13 cellular contexts compared by ENCODE assay signal in the genomic region with DNA sequence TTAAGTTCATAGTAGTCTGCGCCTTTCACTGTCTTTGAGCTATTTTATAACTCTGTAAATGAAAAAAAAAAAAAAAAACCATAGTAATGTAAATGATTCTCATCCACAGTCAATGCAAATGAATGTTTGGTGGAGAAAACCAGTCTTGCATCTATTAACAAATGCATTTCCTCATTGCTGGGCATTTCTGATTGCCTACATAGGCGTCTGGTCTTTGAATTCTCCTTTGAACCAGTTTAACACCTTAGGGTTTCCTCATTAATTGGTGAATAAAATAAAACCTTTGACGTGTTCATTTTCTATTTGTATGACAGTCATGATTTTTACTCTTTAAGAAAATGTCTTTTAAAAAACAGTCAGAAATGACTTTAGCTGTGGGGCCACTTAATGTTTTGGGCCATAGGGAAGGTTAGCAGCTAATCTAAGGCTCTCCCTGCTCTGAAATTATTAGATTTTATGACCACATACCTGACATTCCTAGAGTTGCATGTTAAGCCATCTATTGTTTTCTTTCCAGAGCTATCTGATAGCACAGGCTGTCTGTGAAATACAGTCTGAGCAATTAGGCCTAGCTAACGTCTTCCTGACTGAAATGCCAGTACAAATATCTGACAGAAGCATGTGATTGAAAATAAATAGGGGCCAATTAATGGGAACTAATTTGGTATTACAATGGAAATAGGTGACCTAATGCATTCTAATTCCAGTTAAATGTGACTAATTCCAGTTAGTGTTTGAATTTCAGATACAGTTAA.
A peak's percentile ranks its signal among the peaks of the same experiment; 100 is the strongest.
DNase-seq lines count a peak whose midpoint lies in the region; ATAC-seq, FAIRE-seq and TF ChIP-seq lines count a peak whose summit lies in the region.
"Had no signal": no experiment of that assay in that cellular context is flagged by ENCODE, and none has a peak within 500 bp of the region (broad histone marks: within the 10 kb centered on the region; RNA-seq: fewer than 3 reads in every experiment).

No MANE protein-coding gene starts in this region.

- no peak overlapping the region for H3K27ac Mint-ChIP-seq in activated CD4-positive, alpha-beta T cell treated with anti-CD3 and anti-CD28 coated beads for 36 hours
- H3K27ac Mint-ChIP-seq: CD8-positive, alpha-beta T cell had no signal

- ATAC-seq in HG02885 (IDR thresholded peaks at IDR 0.05; ENCODE audit: poor library complexity, unreplicated experiment) (no peak), HG02973 (IDR thresholded peaks at IDR 0.05; ENCODE audit: unreplicated experiment) (no peak)
- ATAC-seq in activated CD4-positive, alpha-beta T cell treated with anti-CD3 and anti-CD28 coated beads for 36 hours, result no peak
- ATAC-seq: CD8-positive, alpha-beta T cell had no signal

- no peaks in the 10 kb centered on the region for H3K36me3 Mint-ChIP-seq in activated CD4-positive, alpha-beta T cell treated with anti-CD3 and anti-CD28 coated beads for 36 hours (ENCODE audit: low read depth)
- H3K36me3 Mint-ChIP-seq: CD8-positive, alpha-beta T cell had no signal

- H3K9me3 ChIP-seq in PC-9 (ENCODE audit: insufficient read depth, low read depth) (no peaks in the 10 kb centered on the region), osteoblast (ENCODE audit: low read depth, low read length) (no peaks in the 10 kb centered on the region)
- H3K9me3 ChIP-seq: tibial nerve had no signal

- H3K4me3 ChIP-seq in PC-9 (no peak overlapping the region), epithelial cell of proximal tubule (ENCODE audit: low read depth, low read length) (no peak overlapping the region), osteoblast (ENCODE audit: insufficient read depth, low read length) (no peak overlapping the region)
- H3K4me3 ChIP-seq: tibial nerve had no signal

- peaks cover 18% of the 10 kb centered on the region for H3K27me3 Mint-ChIP-seq in activated CD4-positive, alpha-beta T cell treated with anti-CD3 and anti-CD28 coated beads for 36 hours

- POLR2A ChIA-PET in PC-9 (lab: Charles Lee; ENCODE audit: unreplicated experiment), result interaction anchor here (0.6 to 0.8 kb wide), 3 partner anchors 12 to 688 kb away, joined by 3 to 5 read pairs (median 3); no protein-coding TSS in a partner anchor
- POLR2A ChIA-PET in activated CD4-positive, alpha-beta T cell treated with anti-CD3 and anti-CD28 coated beads for 36 hours (lab: Charles Lee), result no interaction called here

- H3K27ac ChIP-seq in PC-9 (peak overlapping the region; percentile 43), osteoblast (ENCODE audit: low read depth, low read length) (peak overlapping the region; percentile 21)

- H3F3A ChIP-seq in PC-9 (ENCODE audit: insufficient read depth, low read depth), result peaks cover 15% of the 10 kb centered on the region; the same call in 1 of the 2 replicates

- no peak for TF ChIP-seq CTCF in PC-9 (conservative IDR thresholded peaks at IDR 0.05)
- TF ChIP-seq CTCF in epithelial cell of proximal tubule (conservative IDR thresholded peaks at IDR 0.05; ENCODE audit: low read depth, low read length), result no peak
- TF ChIP-seq CTCF in osteoblast (IDR thresholded peaks at IDR 0.05; ENCODE audit: extremely low read depth, low read depth, low read length), result no peak

- intact Hi-C loops in PC-9 (cut with micrococcal nuclease; ENCODE audit: unreplicated experiment), result no loop called here
- intact Hi-C loops in activated CD4-positive, alpha-beta T cell treated with anti-CD3 and anti-CD28 coated beads for 36 hours (cut with DNase I, micrococcal nuclease), result no loop called here

- H3K36me3 ChIP-seq in PC-9 (ENCODE audit: low read depth) (no peaks in the 10 kb centered on the region), osteoblast (ENCODE audit: insufficient read depth, low read length) (no peaks in the 10 kb centered on the region)
- H3K36me3 ChIP-seq: tibial nerve had no signal

- FAIRE-seq in G401.6 (lab: Jason Lieb, UNC), result peak; percentile 100

- H3K9me3 Mint-ChIP-seq in activated CD4-positive, alpha-beta T cell treated with anti-CD3 and anti-CD28 coated beads for 36 hours (ENCODE audit: low read depth), result no peaks in the 10 kb centered on the region
- H3K9me3 Mint-ChIP-seq: CD8-positive, alpha-beta T cell; neural crest cell had no signal

- no peak overlapping the region for H2AFZ ChIP-seq in PC-9
- no peak overlapping the region for H2AFZ ChIP-seq in osteoblast (ENCODE audit: low read length)

- H3K9me2 ChIP-seq in PC-9 (ENCODE audit: insufficient read depth), result no peaks in the 10 kb centered on the region

- H3K4me3 Mint-ChIP-seq in activated CD4-positive, alpha-beta T cell treated with anti-CD3 and anti-CD28 coated beads for 36 hours, result no peak overlapping the region
- H3K4me3 Mint-ChIP-seq: CD8-positive, alpha-beta T cell; neural crest cell had no signal

- CTCF ChIA-PET in PC-9 (lab: Charles Lee), result no interaction called here
- CTCF ChIA-PET in activated CD4-positive, alpha-beta T cell treated with anti-CD3 and anti-CD28 coated beads for 36 hours (lab: Charles Lee), result no interaction called here

- H3K4me1 Mint-ChIP-seq in activated CD4-positive, alpha-beta T cell treated with anti-CD3 and anti-CD28 coated beads for 36 hours, result no peaks in the 10 kb centered on the region

- H4K20me1 ChIP-seq in PC-9 (ENCODE audit: insufficient read depth) (no peaks in the 10 kb centered on the region), osteoblast (ENCODE audit: insufficient read depth, low read length) (no peaks in the 10 kb centered on the region)

- BruUV-seq in PC-9 (replicated peaks; lab: Mats Ljungman, UMichigan), result no TSS peak

- DNase-seq in PC-9, result peak in 1 of 2 experiments; percentile 88
- DNase-seq in epithelial cell of proximal tubule (ENCODE audit: low read depth), result peak; percentile 32
- DNase-seq in osteoblast (ENCODE audit: insufficient read length, low spot score, missing footprints), result no peak
- no peak for DNase-seq in NCI-H2227 treated with DMSO at 0.1 percent for 48 hours (lab: John Stamatoyannopoulos, UW)
- DNase-seq in activated CD4-positive, alpha-beta T cell treated with anti-CD3 and anti-CD28 coated beads for 36 hours, result no peak
- DNase-seq: activated CD8-positive, alpha-beta memory T cell treated with anti-CD3 and anti-CD28 coated beads, Interleukin-2, amount 50 U/mL, for 4 hours; CD8-positive, alpha-beta T cell; cerebellar nuclear complex had no signal

- H3K27me3 ChIP-seq in PC-9 (ENCODE audit: insufficient read depth, low read depth) (no peaks in the 10 kb centered on the region), osteoblast (ENCODE audit: insufficient read depth, low read length) (peaks cover 4% of the 10 kb centered on the region)
- H3K27me3 ChIP-seq: tibial nerve had no signal

- H3K4me2 ChIP-seq in PC-9 (peak overlapping the region; percentile 31), osteoblast (ENCODE audit: insufficient read depth, low read length) (no peak overlapping the region)

- peaks cover 24% of the 10 kb centered on the region for H3K4me1 ChIP-seq in PC-9 (replicated peaks; ENCODE audit: insufficient read depth)
- H3K4me1 ChIP-seq in osteoblast (ENCODE audit: insufficient read depth, low read length), result peaks cover 18% of the 10 kb centered on the region
- H3K4me1 ChIP-seq: tibial nerve had no signal

- H3K79me2 ChIP-seq in PC-9 (ENCODE audit: low read depth), result no peaks in the 10 kb centered on the region
- H3K79me2 ChIP-seq in osteoblast (ENCODE audit: insufficient read depth, low read length), result no peaks in the 10 kb centered on the region
